In the genomic region with DNA sequence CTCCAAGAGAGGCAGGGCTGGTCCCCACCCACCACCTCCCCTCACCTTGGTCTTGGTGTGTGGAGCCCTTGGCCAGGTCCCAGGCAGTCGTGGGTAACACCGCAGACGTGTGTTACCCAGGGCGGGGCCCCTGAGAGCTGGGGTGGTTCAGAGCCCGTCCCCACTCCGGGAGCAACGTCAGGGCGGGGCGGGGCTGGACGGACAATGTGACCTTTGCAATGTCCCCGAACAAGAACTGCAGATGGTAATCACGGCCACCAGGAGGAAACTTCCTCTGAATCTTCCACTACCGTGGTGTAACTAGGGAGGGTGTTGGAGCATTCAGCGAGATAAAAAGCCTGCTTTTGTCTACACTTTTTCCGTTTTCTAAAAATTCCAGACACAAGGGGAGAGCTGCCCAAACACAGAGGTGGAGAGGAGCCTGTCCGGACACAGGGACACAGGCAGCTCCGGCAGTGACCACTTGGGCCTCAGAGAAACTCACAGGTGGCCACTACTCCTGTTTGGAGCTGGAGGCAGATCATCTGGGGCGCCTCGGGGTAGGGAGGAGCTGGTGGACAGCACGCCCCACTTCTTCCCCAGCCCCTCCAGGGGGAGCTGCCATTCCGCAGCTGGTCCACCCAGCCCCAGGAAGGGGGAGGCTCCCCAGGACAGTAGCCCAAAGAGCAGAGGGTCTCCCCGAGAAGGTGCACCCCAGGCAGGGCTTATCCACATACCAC, we compare ENCODE assay signal across 8 cellular contexts. TPM values are rescaled to one million over a fixed set of nuclear protein-coding genes. Genes with fewer than 3 reads are reported as not detected.
DNase-seq lines count a peak whose midpoint lies in the region; ATAC-seq and TF ChIP-seq lines count a peak whose summit lies in the region.

No MANE protein-coding gene starts in this region.

- no peaks in the 10 kb centered on the region for H3K9me3 Mint-ChIP-seq in effector memory CD8-positive, alpha-beta T cell
- H3K9me3 Mint-ChIP-seq in CD4-positive, alpha-beta memory T cell, result peaks cover 0 to 2% (median 0%) of the 10 kb centered on the region in 8 donors

- no peak; the same call in 1 of the 2 replicates for TF ChIP-seq CTCF in C4-2B (conservative IDR thresholded peaks at IDR 0.05)
- peak; percentile 63 for TF ChIP-seq CTCF in lower lobe of right lung (IDR thresholded peaks at IDR 0.05)

- H3K4me1 Mint-ChIP-seq in effector memory CD8-positive, alpha-beta T cell (ENCODE audit: low read depth in 2 of 2), result peaks cover 0 to 10% of the 10 kb centered on the region in 2 donors
- H3K4me1 Mint-ChIP-seq in CD4-positive, alpha-beta memory T cell, result peaks cover 0 to 4% (median 3%) of the 10 kb centered on the region in 4 donors

- H3K9me3 ChIP-seq in HAP-1, result no peaks in the 10 kb centered on the region
- H3K9me3 ChIP-seq in lower lobe of right lung, result no peaks in the 10 kb centered on the region
- H3K9me3 ChIP-seq in subcutaneous abdominal adipose tissue (ENCODE audit: control insufficient read depth in 5 of 5, low read length in 5 of 5), result no peaks in the 10 kb centered on the region
- H3K9me3 ChIP-seq in CD4-positive, alpha-beta memory T cell (ENCODE audit: control insufficient read depth in 1 of 2, low read length in 2 of 2), result no peaks in the 10 kb centered on the region

- in situ Hi-C loops in HAP-1 (cut with MboI; ENCODE audit: low sequenced_read_pairs), result no loop called here

- H3K9ac ChIP-seq in subcutaneous abdominal adipose tissue (ENCODE audit: low read length in 5 of 5), result peak overlapping the region in 4 of 5 donors; percentile 26 to 76 (median 64)

- peaks cover 3% of the 10 kb centered on the region for H3K36me3 Mint-ChIP-seq in effector memory CD8-positive, alpha-beta T cell (ENCODE audit: insufficient read depth)
- H3K36me3 Mint-ChIP-seq in CD4-positive, alpha-beta memory T cell, result no peaks in the 10 kb centered on the region

- H3K4me3 ChIP-seq in HAP-1, result peak overlapping the region; percentile 13; the same call in 1 of the 2 replicates
- peak overlapping the region; percentile 52 for H3K4me3 ChIP-seq in lower lobe of right lung
- H3K4me3 ChIP-seq in subcutaneous abdominal adipose tissue (ENCODE audit: low read depth in 1 of 5, low read length in 5 of 5), result peak overlapping the region; percentile 50 to 72 (median 66)
- H3K4me3 ChIP-seq in CD4-positive, alpha-beta memory T cell (ENCODE audit: low read length in 2 of 2), result no peak overlapping the region

- intact Hi-C loops in lower lobe of right lung (cut with DNase I), result no loop called here
- intact Hi-C loops in CD4-positive, alpha-beta memory T cell (cut with micrococcal nuclease), result no loop called here

- H3K27me3 Mint-ChIP-seq in effector memory CD8-positive, alpha-beta T cell, result peaks cover 0 to 73% of the 10 kb centered on the region in 2 donors
- peaks cover 6 to 12% of the 10 kb centered on the region in 2 donors for H3K27me3 Mint-ChIP-seq in CD4-positive, alpha-beta memory T cell

- H3K27ac ChIP-seq in C4-2B, result peak overlapping the region; percentile 84
- H3K27ac ChIP-seq in lower lobe of right lung, result peak overlapping the region; percentile 83
- peak overlapping the region; percentile 77 for H3K27ac ChIP-seq in subcutaneous abdominal adipose tissue (ENCODE audit: low read depth, low read length)
- no peak overlapping the region for H3K27ac ChIP-seq in CD4-positive, alpha-beta memory T cell (ENCODE audit: low read depth, low read length)

- no peak overlapping the region for H3K4me3 Mint-ChIP-seq in effector memory CD8-positive, alpha-beta T cell
- H3K4me3 Mint-ChIP-seq in CD4-positive, alpha-beta memory T cell, result no peak overlapping the region

- POLR2A ChIA-PET in CD4-positive, alpha-beta memory T cell (lab: Charles Lee; ENCODE audit: partially characterized antibody), result no interaction called here

- CTCF ChIA-PET in CD4-positive, alpha-beta memory T cell (lab: Charles Lee; ENCODE audit: partially characterized antibody), result interaction anchor here (1.0 kb wide), 1 partner anchor 14 kb away, joined by 4 read pairs; a partner anchor contains a TSS

- H3K27me3 ChIP-seq in HAP-1 (ENCODE audit: low read depth) (no peaks in the 10 kb centered on the region), lower lobe of right lung (ENCODE audit: low read depth) (no peaks in the 10 kb centered on the region), subcutaneous abdominal adipose tissue (ENCODE audit: control insufficient read depth in 5 of 5, insufficient read depth in 4 of 5, low read length in 5 of 5) (no peaks in the 10 kb centered on the region)
- no peaks in the 10 kb centered on the region for H3K27me3 ChIP-seq in CD4-positive, alpha-beta memory T cell (ENCODE audit: insufficient read depth, low read length)

- peaks cover 12% of the 10 kb centered on the region for H3K4me1 ChIP-seq in HAP-1
- peaks cover 31% of the 10 kb centered on the region for H3K4me1 ChIP-seq in lower lobe of right lung
- peaks cover 0 to 28% (median 25%) of the 10 kb centered on the region in 5 donors for H3K4me1 ChIP-seq in subcutaneous abdominal adipose tissue (ENCODE audit: control insufficient read depth in 5 of 5, insufficient read depth in 5 of 5, low read length in 5 of 5)
- no peaks in the 10 kb centered on the region for H3K4me1 ChIP-seq in CD4-positive, alpha-beta memory T cell (ENCODE audit: insufficient read depth, low read length)

- DNase-seq in HAP-1 (ENCODE audit: low spot score in 2 of 2) (peak; percentile 74 to 90), SKM-1 treated with dmso at 0.1 percent for 144 hours (lab: John Stamatoyannopoulos, UW; ENCODE audit: unreplicated experiment) (peak; percentile 94), lower lobe of right lung (peak; percentile 97), DMS79 (lab: John Stamatoyannopoulos, UW) (no peak)
- peak in 1 of 3 experiments; percentile 37 for DNase-seq in effector memory CD8-positive, alpha-beta T cell
- no peak for DNase-seq in CD4-positive, alpha-beta memory T cell

- H3K36me3 ChIP-seq in HAP-1 (replicated peaks) (no peaks in the 10 kb centered on the region), lower lobe of right lung (no peaks in the 10 kb centered on the region), subcutaneous abdominal adipose tissue (ENCODE audit: control insufficient read depth in 5 of 5, insufficient read depth in 5 of 5, low read length in 5 of 5) (no peaks in the 10 kb centered on the region)
- H3K36me3 ChIP-seq in CD4-positive, alpha-beta memory T cell (ENCODE audit: insufficient read depth, low read length), result no peaks in the 10 kb centered on the region

- no peak overlapping the region for H3K27ac Mint-ChIP-seq in effector memory CD8-positive, alpha-beta T cell
- H3K27ac Mint-ChIP-seq in CD4-positive, alpha-beta memory T cell, result no peak overlapping the region

- peak; percentile 83 for ATAC-seq in effector memory CD8-positive, alpha-beta T cell (replicated peaks)
- peak; percentile 95 to 96 for ATAC-seq in lower lobe of right lung

RNA-seq across cellular contexts. Expression of a gene that starts 14.2 kb away (rescaled TPM):
- total RNA-seq in lower lobe of right lung, result 98.1 TPM
- 100 to 1,000 TPM; 112 to 113 TPM for total RNA-seq in CD4-positive, alpha-beta memory T cell
- polyA plus RNA-seq in CD4-positive, alpha-beta memory T cell, result 10 to 100 TPM; 49.0 to 69.6 TPM

Comparison
In these comparisons a context has a peak if more than half of its experiments do, and no peak if none do; other contexts are left out.
1. DNase-seq: peak in HAP-1 (2 of 2), SKM-1 treated with dmso at 0.1 percent for 144 hours (single experiment) and lower lobe of right lung (single experiment); none in DMS79 (single experiment) and CD4-positive, alpha-beta memory T cell (0 of 5).
2. H3K4me3 ChIP-seq: peak in HAP-1 (single experiment), lower lobe of right lung (single experiment) and subcutaneous abdominal adipose tissue (5 of 5); none in CD4-positive, alpha-beta memory T cell (0 of 2).